8 cellular contexts compared by ENCODE assay signal in genomic region chr3:132726341-132726823, GRCh38. TPM values are rescaled to one million over a fixed set of nuclear protein-coding genes. Genes with fewer than 3 reads are reported as not detected.
A peak's percentile ranks its signal among the peaks of the same experiment; 100 is the strongest.
DNase-seq lines count a peak whose midpoint lies in the region; ATAC-seq and TF ChIP-seq lines count a peak whose summit lies in the region.

No MANE protein-coding gene starts in this region.

- no peak for DNase-seq in CD14-positive monocyte (ENCODE audit: low spot score)
- DNase-seq in HEK293T (ENCODE audit: extremely low spot score), result peak; percentile 23
- DNase-seq in NCI-H748 (lab: John Stamatoyannopoulos, UW; ENCODE audit: unreplicated experiment), result peak; percentile 38
- DNase-seq in cerebellum (ENCODE audit: low spot score), result peak; percentile 52
- peak; percentile 67 for DNase-seq in naive B cell
- DNase-seq in GM19238 (ENCODE audit: insufficient read length, low spot score), result no peak
- DNase-seq in ureter (ENCODE audit: low spot score), result no peak

- intact Hi-C loops in CD14-positive monocyte (cut with micrococcal nuclease), result loop anchor here (2.0 to 10.0 kb wide), 4 partner anchors 696 to 1078 kb away; partner anchors contain the start of genes SRPRB (in 2 of the 2) and TOPBP1 (in 2 of the 2)

- ATAC-seq in naive B cell (ENCODE audit: low read depth in 2 of 2), result peak; percentile 7
- no peak for ATAC-seq in stimulated activated memory B cell treated with anti-CD40 and anti-IgM and Interleukin-4, amounts not matched to agents 10 μg/mL and 1 μg/mL and 100 μg/mL, for 72 hours

- H3K9me3 Mint-ChIP-seq in CD14-positive monocyte (no peaks in the 10 kb centered on the region), naive B cell (no peaks in the 10 kb centered on the region)
- H3K9me3 Mint-ChIP-seq in stimulated activated memory B cell treated with anti-CD40 and anti-IgM and Interleukin-4, amounts not matched to agents 10 μg/mL and 1 μg/mL and 100 μg/mL, for 72 hours, result no peaks in the 10 kb centered on the region

- H3K36me3 Mint-ChIP-seq in CD14-positive monocyte (no peaks in the 10 kb centered on the region), naive B cell (no peaks in the 10 kb centered on the region)
- no peaks in the 10 kb centered on the region for H3K36me3 Mint-ChIP-seq in stimulated activated memory B cell treated with anti-CD40 and anti-IgM and Interleukin-4, amounts not matched to agents 10 μg/mL and 1 μg/mL and 100 μg/mL, for 72 hours

- CTCF ChIA-PET in HEK293T (lab: Yijun Ruan, JAX), result interaction anchor here (0.6 to 1.3 kb wide), 8 partner anchors 14 to 696 kb away, joined by 3 to 4 read pairs (median 3); no protein-coding TSS in a partner anchor

- POLR2A ChIA-PET in HEK293T (lab: Yijun Ruan, JAX), result no interaction called here

- H3K27me3 Mint-ChIP-seq in CD14-positive monocyte (ENCODE audit: low read depth in 3 of 3) (peaks cover 7 to 10% (median 8%) of the 10 kb centered on the region in 3 donors), naive B cell (peaks cover 10 to 25% (median 16%) of the 10 kb centered on the region in 3 donors)
- no peaks in the 10 kb centered on the region for H3K27me3 Mint-ChIP-seq in stimulated activated memory B cell treated with anti-CD40 and anti-IgM and Interleukin-4, amounts not matched to agents 10 μg/mL and 1 μg/mL and 100 μg/mL, for 72 hours

- TF ChIP-seq CTCF in CD14-positive monocyte (IDR thresholded peaks at IDR 0.05), result peak; percentile 84

- H3K4me1 Mint-ChIP-seq in CD14-positive monocyte, result peaks cover 9% of the 10 kb centered on the region
- H3K4me1 Mint-ChIP-seq in naive B cell, result peaks cover 8 to 20% (median 16%) of the 10 kb centered on the region in 3 donors
- H3K4me1 Mint-ChIP-seq in stimulated activated memory B cell treated with anti-CD40 and anti-IgM and Interleukin-4, amounts not matched to agents 10 μg/mL and 1 μg/mL and 100 μg/mL, for 72 hours, result peaks cover 14% of the 10 kb centered on the region

- H3K27ac Mint-ChIP-seq in CD14-positive monocyte (no peak overlapping the region), naive B cell (peak overlapping the region in 1 of 6 donors; percentile 67)
- no peak overlapping the region for H3K27ac Mint-ChIP-seq in stimulated activated memory B cell treated with anti-CD40 and anti-IgM and Interleukin-4, amounts not matched to agents 10 μg/mL and 1 μg/mL and 100 μg/mL, for 72 hours

- H3K4me3 Mint-ChIP-seq in CD14-positive monocyte (no peak overlapping the region), naive B cell (peak overlapping the region in 1 of 8 donors; percentile 76)
- no peak overlapping the region for H3K4me3 Mint-ChIP-seq in stimulated activated memory B cell treated with anti-CD40 and anti-IgM and Interleukin-4, amounts not matched to agents 10 μg/mL and 1 μg/mL and 100 μg/mL, for 72 hours

TF ChIP-seq in HEK293T, 16 proteins besides CTCF, POLR2A, EP300 and RAD21:
- TF ChIP-seq ARNT (IDR thresholded peaks at IDR 0.05), result no peak
- TF ChIP-seq LEF1 (IDR thresholded peaks at IDR 0.05; ENCODE audit: borderline replicate concordance), result no peak
- TF ChIP-seq SP1 (IDR thresholded peaks at IDR 0.05), result no peak
- TF ChIP-seq CTBP1 (IDR thresholded peaks at IDR 0.05; ENCODE audit: borderline replicate concordance), result no peak
- no peak for TF ChIP-seq PKNOX1 (IDR thresholded peaks at IDR 0.05)

RNA-seq across cellular contexts. Expression of gene NPHP3, which starts 4.2 kb away (rescaled TPM):
- polyA plus RNA-seq in CD14-positive monocyte (1 to 10 TPM; 1.3 to 2.0 TPM), naive B cell (ENCODE audit: low read depth in 6 of 6) (1 to 10 TPM; 1.9 to 8.3 (median 4.9) TPM)
- total RNA-seq in cerebellum (23.7 TPM), ureter (27.7 TPM)

Comparison
In these comparisons a context has a peak if more than half of its experiments do, and no peak if none do; other contexts are left out.
1. DNase-seq: peak in HEK293T (single experiment), NCI-H748 (single experiment), cerebellum (single experiment) and naive B cell (single experiment); none in CD14-positive monocyte (single experiment), GM19238 (single experiment) and ureter (single experiment).